14 cellular contexts compared by ENCODE assay signal in genomic region chr22:31104869-31105268, GRCh38. TPM values are rescaled to one million over a fixed set of nuclear protein-coding genes. Genes with fewer than 3 reads are reported as not detected.
DNase-seq lines count a peak whose midpoint lies in the region; ATAC-seq, FAIRE-seq and TF ChIP-seq lines count a peak whose summit lies in the region.
"Had no signal": no experiment of that assay in that cellular context is flagged by ENCODE, and none has a peak within 500 bp of the region (broad histone marks: within the 10 kb centered on the region; RNA-seq: fewer than 3 reads in every experiment).

No MANE protein-coding gene starts in this region.

- H3K4me1 Mint-ChIP-seq in memory B cell: peaks cover 19% of the 10 kb centered on the region
- peaks cover 23% of the 10 kb centered on the region for H3K4me1 Mint-ChIP-seq in activated T-cell treated with anti-CD3 and anti-CD28 coated beads, Interleukin-2, amount 50 U/mL, for 72 hours (ENCODE audit: low read depth)

- peaks cover 2% of the 10 kb centered on the region for H3K36me3 Mint-ChIP-seq in memory B cell
- peaks cover 0 to 4% of the 10 kb centered on the region in 2 donors for H3K36me3 Mint-ChIP-seq in activated T-cell treated with anti-CD3 and anti-CD28 coated beads, Interleukin-2, amount 50 U/mL, for 72 hours (ENCODE audit: insufficient read depth in 2 of 2)

- H3K27ac Mint-ChIP-seq in memory B cell: no peak overlapping the region
- no peak overlapping the region for H3K27ac Mint-ChIP-seq in activated T-cell treated with anti-CD3 and anti-CD28 coated beads, Interleukin-2, amount 50 U/mL, for 72 hours
- H3K27ac Mint-ChIP-seq: activated naive CD8-positive, alpha-beta T cell treated with anti-CD3 and anti-CD28 coated beads, Interleukin-2, amount 50 U/mL, for 24 hours had no signal

- peak; percentile 68 for DNase-seq in activated effector memory CD4-positive, alpha-beta T cell treated with anti-CD3 and anti-CD28 coated beads, Interleukin-2, amount 50 U/mL, for 16 hours
- no peak for DNase-seq in activated effector memory CD4-positive, alpha-beta T cell treated with Interleukin-2 at 50 U/mL for 16 hours
- DNase-seq in ecto neural progenitor cell (ENCODE audit: low spot score) (peak; percentile 87), memory B cell (ENCODE audit: low spot score in 2 of 2) (no peak), tibial nerve (ENCODE audit: low spot score in 2 of 2) (no peak), GM12891 (ENCODE audit: insufficient read length, low spot score) (no peak), caudate nucleus (lab: John Stamatoyannopoulos, UW) (no peak)
- no peak for DNase-seq in activated T-cell treated with anti-CD3 and anti-CD28 coated beads, Interleukin-2, amount 50 U/mL, for 72 hours
- DNase-seq: ACHN; activated naive CD8-positive, alpha-beta T cell treated with anti-CD3 and anti-CD28 coated beads, Interleukin-2, amount 50 U/mL, for 24 hours; stimulated activated CD4-positive, alpha-beta T cell treated with anti-CD3 and anti-CD28 coated beads, Interleukin-4, amount 100 ng/mL, for 24 hours; thyroid gland had no signal

- H3K27me3 Mint-ChIP-seq in memory B cell: no peaks in the 10 kb centered on the region
- no peaks in the 10 kb centered on the region for H3K27me3 Mint-ChIP-seq in activated T-cell treated with anti-CD3 and anti-CD28 coated beads, Interleukin-2, amount 50 U/mL, for 72 hours (ENCODE audit: low read depth)

- H3K4me1 ChIP-seq in tibial nerve: peaks cover 0 to 73% (median 32%) of the 10 kb centered on the region in 4 donors

- peaks cover 3 to 55% (median 6%) of the 10 kb centered on the region in 3 donors for H3K36me3 ChIP-seq in tibial nerve

- ATAC-seq in memory B cell (ENCODE audit: low read depth): peak; percentile 19
- ATAC-seq in activated T-cell treated with anti-CD3 and anti-CD28 coated beads, Interleukin-2, amount 50 U/mL, for 72 hours (replicated peaks in 1 of 2): no peak
- ATAC-seq: activated naive CD8-positive, alpha-beta T cell treated with anti-CD3 and anti-CD28 coated beads, Interleukin-2, amount 50 U/mL, for 24 hours; mucosa of descending colon; SK-N-SH treated with all-trans-retinoic acid at 6 μM for 48 hours had no signal

- no peaks in the 10 kb centered on the region for H3K27me3 ChIP-seq in tibial nerve
- H3K27me3 ChIP-seq: thyroid gland had no signal

- no peak overlapping the region for H3K4me3 Mint-ChIP-seq in memory B cell
- H3K4me3 Mint-ChIP-seq in activated T-cell treated with anti-CD3 and anti-CD28 coated beads, Interleukin-2, amount 50 U/mL, for 72 hours: no peak overlapping the region
- H3K4me3 Mint-ChIP-seq: activated naive CD8-positive, alpha-beta T cell treated with anti-CD3 and anti-CD28 coated beads, Interleukin-2, amount 50 U/mL, for 24 hours had no signal

- H3K9me3 ChIP-seq in tibial nerve: no peaks in the 10 kb centered on the region
- H3K9me3 ChIP-seq: mucosa of descending colon, thyroid gland had no signal

- peak in 1 of 2 donors; percentile 4 for TF ChIP-seq EP300 in tibial nerve (IDR thresholded peaks at IDR 0.05)

- H3K9me3 Mint-ChIP-seq in memory B cell: no peaks in the 10 kb centered on the region
- H3K9me3 Mint-ChIP-seq in activated T-cell treated with anti-CD3 and anti-CD28 coated beads, Interleukin-2, amount 50 U/mL, for 72 hours: no peaks in the 10 kb centered on the region
- H3K9me3 Mint-ChIP-seq: activated naive CD8-positive, alpha-beta T cell treated with anti-CD3 and anti-CD28 coated beads, Interleukin-2, amount 50 U/mL, for 24 hours had no signal

- peak in 3 of 5 experiments; percentile 31 to 44 (median 39) for TF ChIP-seq CTCF in tibial nerve (IDR thresholded peaks at IDR 0.05)

- WGBS in tibial nerve, 2 donors: 40 to 48% methylated on average over 30 to 35 of the region's 35 CpGs

- H3K4me3 ChIP-seq in tibial nerve: no peak overlapping the region
- H3K4me3 ChIP-seq: mucosa of descending colon, thyroid gland had no signal

- H3K27ac ChIP-seq in tibial nerve: peak overlapping the region; percentile 90 to 98 (median 93)
- H3K27ac ChIP-seq in caudate nucleus (ENCODE audit: low read depth, low read length): no peak overlapping the region

- FAIRE-seq in GM12891 (lab: Jason Lieb, UNC): no peak

- TF ChIP-seq POLR2A in tibial nerve (IDR thresholded peaks at IDR 0.05): no peak
- no peak for TF ChIP-seq POLR2A in GM12891 (IDR thresholded peaks at IDR 0.05; ENCODE audit: low read depth, low read length)

TF ChIP-seq in GM12891, 5 proteins besides CTCF, POLR2A, EP300 and RAD21:
- TF ChIP-seq PAX5 (IDR thresholded peaks at IDR 0.05; ENCODE audit: insufficient read depth, low read length, severe bottlenecking) (no peak), POLR2AphosphoS5 (IDR thresholded peaks at IDR 0.05; ENCODE audit: low read depth, low read length) (no peak), SPI1 (IDR thresholded peaks at IDR 0.05; ENCODE audit: low read depth, low read length) (no peak), TAF1 (IDR thresholded peaks at IDR 0.05; ENCODE audit: low read depth, low read length) (no peak), POU2F2 (IDR thresholded peaks at IDR 0.05; ENCODE audit: low read depth, low read length) (no peak)

RNA-seq across cellular contexts. Expression of gene SELENOM, which starts 2.5 kb away (rescaled TPM):
- total RNA-seq in tibial nerve: 100 to 1,000 TPM; 591 to 706 (median 650) TPM
- total RNA-seq in activated T-cell treated with anti-CD3 and anti-CD28 coated beads, Interleukin-2, amount 50 U/mL, for 72 hours: 10 to 100 TPM in 1 of 2 donors, 1 to 10 TPM in 1; 6.8 to 13.5 TPM
- polyA plus RNA-seq in GM12891 (2012; ENCODE audit: low read depth, missing spikeins): 8.5 TPM

RNA-seq across cellular contexts. Expression of gene INPP5J, which starts 17.9 kb away (rescaled TPM):
- 1 to 10 TPM in 1 of 4 donors, under 1 TPM in 3; 0.20 to 1.0 (median 0.67) TPM for total RNA-seq in tibial nerve
- under 1 TPM; 0.29 to 0.37 TPM for total RNA-seq in activated T-cell treated with anti-CD3 and anti-CD28 coated beads, Interleukin-2, amount 50 U/mL, for 72 hours
- polyA plus RNA-seq in GM12891 (2012; ENCODE audit: low read depth, missing spikeins): 0.04 TPM

RNA-seq across cellular contexts. Expression of gene SMTN, which starts 23.8 kb away (rescaled TPM):
- 100 to 1,000 TPM; 173 to 294 (median 253) TPM for total RNA-seq in tibial nerve
- total RNA-seq in activated T-cell treated with anti-CD3 and anti-CD28 coated beads, Interleukin-2, amount 50 U/mL, for 72 hours: 10 to 100 TPM; 33.1 to 40.2 TPM
- 5.0 TPM for polyA plus RNA-seq in GM12891 (2012; ENCODE audit: low read depth, missing spikeins)

RNA-seq across cellular contexts. Expression of gene PLA2G3, which starts 35.4 kb away (rescaled TPM):
- not detected for total RNA-seq in tibial nerve
- total RNA-seq in activated T-cell treated with anti-CD3 and anti-CD28 coated beads, Interleukin-2, amount 50 U/mL, for 72 hours: not detected
- polyA plus RNA-seq in GM12891 (2012; ENCODE audit: low read depth, missing spikeins): not detected

RNA-seq across cellular contexts. Expression of gene RNF185, which starts 55.1 kb away (rescaled TPM):
- 10 to 100 TPM; 34.5 to 44.4 (median 38.8) TPM for total RNA-seq in tibial nerve
- 10 to 100 TPM; 26.9 to 27.8 TPM for total RNA-seq in activated T-cell treated with anti-CD3 and anti-CD28 coated beads, Interleukin-2, amount 50 U/mL, for 72 hours
- polyA plus RNA-seq in GM12891 (2012; ENCODE audit: low read depth, missing spikeins): 14.4 TPM

Comparison
In these comparisons a context has a peak if more than half of its experiments do, and no peak if none do; other contexts are left out.
1. DNase-seq: peak in activated effector memory CD4-positive, alpha-beta T cell treated with anti-CD3 and anti-CD28 coated beads, Interleukin-2, amount 50 U/mL, for 16 hours (single experiment) and ecto neural progenitor cell (single experiment); none in activated effector memory CD4-positive, alpha-beta T cell treated with Interleukin-2 at 50 U/mL for 16 hours (single experiment), memory B cell (0 of 2), tibial nerve (0 of 2), activated T-cell treated with anti-CD3 and anti-CD28 coated beads, Interleukin-2, amount 50 U/mL, for 72 hours (0 of 2), GM12891 (single experiment) and caudate nucleus (0 of 61).
2. RNA of gene SELENOM, which starts 2.5 kb away (total RNA-seq): 591 to 706 TPM in tibial nerve; 6.8 to 13.5 TPM in activated T-cell treated with anti-CD3 and anti-CD28 coated beads, Interleukin-2, amount 50 U/mL, for 72 hours; every median in the first group is over 10 times any median in the second.
3. RNA of gene SMTN, which starts 23.8 kb away (total RNA-seq): 173 to 294 TPM in tibial nerve; 33.1 to 40.2 TPM in activated T-cell treated with anti-CD3 and anti-CD28 coated beads, Interleukin-2, amount 50 U/mL, for 72 hours; every median in the first group is over 4 times any median in the second.